ENCODE assay signal across 23 cellular contexts in genomic region chr2:169366066-169366465, GRCh38. TPM values are rescaled to one million over a fixed set of nuclear protein-coding genes. Genes with fewer than 3 reads are reported as not detected.
A peak's percentile ranks its signal among the peaks of the same experiment; 100 is the strongest.
DNase-seq lines count a peak whose midpoint lies in the region; ATAC-seq and TF ChIP-seq lines count a peak whose summit lies in the region.
"Had no signal": no experiment of that assay in that cellular context is flagged by ENCODE, and none has a peak within 500 bp of the region (broad histone marks: within the 10 kb centered on the region; RNA-seq: fewer than 3 reads in every experiment).

No MANE protein-coding gene starts in this region.

- no peaks in the 10 kb centered on the region for H3K36me3 ChIP-seq in Loucy (ENCODE audit: insufficient read depth, low read length)
- H3K36me3 ChIP-seq: MG63 had no signal

- peak; percentile 26 for DNase-seq in ELR (ENCODE audit: low read depth)
- peak; percentile 41 for DNase-seq in epithelial cell of esophagus (ENCODE audit: low read depth)
- no peak for DNase-seq in neural crest cell (ENCODE audit: low read depth, low spot score)
- no peak for DNase-seq in SHP77 treated with DMSO at 0.1 percent for 48 hours (lab: John Stamatoyannopoulos, UW)
- no peak for DNase-seq in KG1 (lab: John Stamatoyannopoulos, UW)
- no peak for DNase-seq in hippocampal formation (lab: John Stamatoyannopoulos, UW)
- DNase-seq: CD4-positive, CD25-positive, alpha-beta regulatory T cell; DND-41; GDM1; H9; MG63; NCI-H1417; NCI-H1694 treated with DMSO at 0.1 percent for 48 hours; NCI-H2081 treated with DMSO at 0.1 percent for 48 hours; NCI-H446 treated with DMSO at 0.1 percent for 48 hours; NCI-H526 treated with DMSO at 0.1 percent for 48 hours; SHP77; SW 1271 had no signal

- no peak for ATAC-seq in GM18498 (IDR thresholded peaks at IDR 0.05; ENCODE audit: unreplicated experiment)
- ATAC-seq: A549 had no signal

- H4K20me1 ChIP-seq in Loucy (ENCODE audit: insufficient read depth, low read length, poor library complexity, severe bottlenecking): no peaks in the 10 kb centered on the region

- no peak overlapping the region for H3K4me2 ChIP-seq in Loucy (ENCODE audit: low read depth, low read length, poor library complexity, severe bottlenecking)
- H3K4me2 ChIP-seq: A549 had no signal

- peaks cover 9% of the 10 kb centered on the region for H3K27me3 ChIP-seq in Loucy (ENCODE audit: insufficient read depth, low read length, poor library complexity, severe bottlenecking)

- no peak for TF ChIP-seq CTCF in Loucy (conservative IDR thresholded peaks at IDR 0.05; ENCODE audit: low read length)
- TF ChIP-seq CTCF in epithelial cell of esophagus (IDR thresholded peaks at IDR 0.05; ENCODE audit: insufficient read depth, low read depth, low read length, missing control alignments): no peak
- TF ChIP-seq CTCF in neural crest cell (conservative IDR thresholded peaks at IDR 0.05): no peak

- no peaks in the 10 kb centered on the region for H3K9me3 Mint-ChIP-seq in neural crest cell

- H3F3A ChIP-seq in Loucy (ENCODE audit: low read depth): no peaks in the 10 kb centered on the region

- no peak overlapping the region for H3K9ac ChIP-seq in Loucy (ENCODE audit: low read depth, low read length, poor library complexity, severe bottlenecking)

- H3K9me3 ChIP-seq in Loucy (ENCODE audit: insufficient read depth, low read depth, low read length): no peaks in the 10 kb centered on the region
- H3K9me3 ChIP-seq: A549 had no signal

- H3K4me1 ChIP-seq in Loucy (ENCODE audit: insufficient read depth, low read length, poor library complexity, severe bottlenecking): peaks cover 15% of the 10 kb centered on the region

- no peak overlapping the region for H3K27ac Mint-ChIP-seq in neural crest cell (ENCODE audit: unreplicated experiment)
- H3K27ac Mint-ChIP-seq: CD4-positive, CD25-positive, alpha-beta regulatory T cell; H9 had no signal

- H3K4me3 Mint-ChIP-seq in neural crest cell: peak overlapping the region; percentile 7
- H3K4me3 Mint-ChIP-seq: H9 had no signal

- H3K4me3 ChIP-seq in Loucy (ENCODE audit: low read length, poor library complexity, severe bottlenecking) (no peak overlapping the region), epithelial cell of esophagus (ENCODE audit: low read length) (no peak overlapping the region)
- H3K4me3 ChIP-seq: A549, MG63, SK-N-MC had no signal

- peak overlapping the region; percentile 22; the same call in 1 of the 2 replicates for H2AFZ ChIP-seq in Loucy (ENCODE audit: low read length)

- peaks cover 33% of the 10 kb centered on the region for H3K27me3 Mint-ChIP-seq in neural crest cell (ENCODE audit: low read depth)

- H3K36me3 Mint-ChIP-seq in neural crest cell (ENCODE audit: low read depth): no peaks in the 10 kb centered on the region
- H3K36me3 Mint-ChIP-seq: CD4-positive, CD25-positive, alpha-beta regulatory T cell had no signal

- no peaks in the 10 kb centered on the region for H3K79me2 ChIP-seq in Loucy (ENCODE audit: insufficient read depth, low read length)

- peaks cover 33% of the 10 kb centered on the region for H3K4me1 Mint-ChIP-seq in neural crest cell

- no peaks in the 10 kb centered on the region for H3K9me2 ChIP-seq in Loucy (replicated peaks; ENCODE audit: low read depth, low read length)

RNA-seq across cellular contexts. Expression of gene LRP2, which starts 3.7 kb away (rescaled TPM):
- 27.5 and 29.4 TPM in 2 replicates for total RNA-seq in neural crest cell
- total RNA-seq: CD4-positive, CD25-positive, alpha-beta regulatory T cell; RPMI7951 had no signal

Comparison
In these comparisons a context has a peak if more than half of its experiments do, and no peak if none do; other contexts are left out.
1. DNase-seq: peak in ELR (single experiment) and epithelial cell of esophagus (single experiment); none in neural crest cell (single experiment), SHP77 treated with DMSO at 0.1 percent for 48 hours (single experiment), KG1 (single experiment) and hippocampal formation (0 of 2).